Comparison of ENCODE assay signal across 15 cellular contexts in genomic region chr11:102552447-102553200, GRCh38. TPM values are rescaled to one million over a fixed set of nuclear protein-coding genes. Genes with fewer than 3 reads are reported as not detected.
DNase-seq lines count a peak whose midpoint lies in the region; ATAC-seq, FAIRE-seq and TF ChIP-seq lines count a peak whose summit lies in the region.
"Had no signal": no experiment of that assay in that cellular context is flagged by ENCODE, and none has a peak within 500 bp of the region (broad histone marks: within the 10 kb centered on the region; RNA-seq: fewer than 3 reads in every experiment).

No MANE protein-coding gene starts in this region.

- CTCF ChIA-PET in WTC11 (lab: Charles Lee), result no interaction called here

- FAIRE-seq in H54 (lab: Jason Lieb, UNC), result peak; percentile 57

- no peaks in the 10 kb centered on the region for H3K36me3 Mint-ChIP-seq in WTC11
- H3K36me3 Mint-ChIP-seq: naive thymus-derived CD8-positive, alpha-beta T cell had no signal

- no peak overlapping the region for H3K4me3 ChIP-seq in astrocyte of the cerebellum (ENCODE audit: low read depth, low read length)
- H3K4me3 ChIP-seq: ascending aorta, transverse colon had no signal

- H3K27ac Mint-ChIP-seq in WTC11, result no peak overlapping the region
- H3K27ac Mint-ChIP-seq: activated T-cell treated with anti-CD3 and anti-CD28 coated beads, Interleukin-2, amount 50 U/mL, for 24 hours; naive thymus-derived CD8-positive, alpha-beta T cell had no signal

- intact Hi-C loops in left colon (cut with DNase I, micrococcal nuclease), result no loop called here
- intact Hi-C loops in left cardiac atrium (cut with DNase I), result no loop called here

- H3K4me3 Mint-ChIP-seq in WTC11, result no peak overlapping the region
- H3K4me3 Mint-ChIP-seq: activated T-cell treated with anti-CD3 and anti-CD28 coated beads, Interleukin-2, amount 50 U/mL, for 24 hours; naive thymus-derived CD8-positive, alpha-beta T cell had no signal

- peaks cover 27% of the 10 kb centered on the region for H3K4me1 Mint-ChIP-seq in WTC11

- POLR2A ChIA-PET in WTC11 (lab: Charles Lee), result no interaction called here

- ATAC-seq in left colon (peak; percentile 84), HG02623 (IDR thresholded peaks at IDR 0.05; ENCODE audit: unreplicated experiment) (no peak), WTC11 (no peak), left cardiac atrium (no peak), HG03196 (IDR thresholded peaks at IDR 0.05; ENCODE audit: unreplicated experiment) (no peak)
- ATAC-seq: naive thymus-derived CD8-positive, alpha-beta T cell had no signal

- DNase-seq in A172 (ENCODE audit: low spot score) (peak; percentile 85), H54 (ENCODE audit: insufficient read length, low spot score) (no peak), astrocyte of the cerebellum (ENCODE audit: low read depth) (peak; percentile 87), left colon (peak in 1 of 2 donors; percentile 41), WTC11 (ENCODE audit: low spot score) (no peak), left cardiac atrium (no peak)
- DNase-seq: activated T-cell treated with anti-CD3 and anti-CD28 coated beads, Interleukin-2, amount 50 U/mL, for 24 hours; MV-4-11; naive thymus-derived CD8-positive, alpha-beta T cell; SHP77; transverse colon; WERI-Rb-1 had no signal

- peaks cover 11% of the 10 kb centered on the region for H3K27me3 Mint-ChIP-seq in WTC11 (ENCODE audit: low read depth)
- H3K27me3 Mint-ChIP-seq: activated T-cell treated with anti-CD3 and anti-CD28 coated beads, Interleukin-2, amount 50 U/mL, for 24 hours had no signal

- no peak for TF ChIP-seq POLR2A in H54 (IDR thresholded peaks at IDR 0.05; ENCODE audit: low read depth, low read length)

- TF ChIP-seq CTCF in astrocyte of the cerebellum (IDR thresholded peaks at IDR 0.05; ENCODE audit: low read depth, low read length, missing control alignments) (no peak), WTC11 (IDR thresholded peaks at IDR 0.05) (no peak)

- no peaks in the 10 kb centered on the region for H3K9me3 Mint-ChIP-seq in WTC11
- H3K9me3 Mint-ChIP-seq: activated T-cell treated with anti-CD3 and anti-CD28 coated beads, Interleukin-2, amount 50 U/mL, for 24 hours; naive thymus-derived CD8-positive, alpha-beta T cell had no signal

- in situ Hi-C loops in astrocyte of the cerebellum (cut with HindIII; ENCODE audit: low sequenced_read_pairs), result no loop called here

TF ChIP-seq in WTC11, 78 proteins besides CTCF, POLR2A, EP300 and RAD21:
- no peak for TF ChIP-seq CREB1 (CRISPR knock-in tag; IDR thresholded peaks at IDR 0.05)
- no peak for TF ChIP-seq PREB (CRISPR knock-in tag; IDR thresholded peaks at IDR 0.05; ENCODE audit: borderline replicate concordance)
- TF ChIP-seq ELF4 (CRISPR knock-in tag; IDR thresholded peaks at IDR 0.05; ENCODE audit: low read depth), result no peak
- no peak for TF ChIP-seq ZNF121 (CRISPR knock-in tag; IDR thresholded peaks at IDR 0.05)
- TF ChIP-seq TP53 (CRISPR knock-in tag; IDR thresholded peaks at IDR 0.05), result no peak
- TF ChIP-seq NFYB (CRISPR knock-in tag; conservative IDR thresholded peaks at IDR 0.05; ENCODE audit: low read depth), result no peak
- no peak for TF ChIP-seq E2F4 (CRISPR knock-in tag; IDR thresholded peaks at IDR 0.05; ENCODE audit: borderline replicate concordance, low read depth)
- TF ChIP-seq PRRX2 (CRISPR knock-in tag; IDR thresholded peaks at IDR 0.05), result no peak
- no peak for TF ChIP-seq MXD4 (CRISPR knock-in tag; IDR thresholded peaks at IDR 0.05; ENCODE audit: borderline replicate concordance)
- no peak for TF ChIP-seq ZNF532 (CRISPR knock-in tag; IDR thresholded peaks at IDR 0.05; ENCODE audit: borderline replicate concordance)
- TF ChIP-seq ZNF263 (CRISPR knock-in tag; IDR thresholded peaks at IDR 0.05; ENCODE audit: low read depth), result no peak
- no peak for TF ChIP-seq RORB (CRISPR knock-in tag; IDR thresholded peaks at IDR 0.05)
- TF ChIP-seq NR2C2 (CRISPR knock-in tag; IDR thresholded peaks at IDR 0.05), result no peak
- no peak for TF ChIP-seq SP1 (CRISPR knock-in tag; conservative IDR thresholded peaks at IDR 0.05)
- no peak for TF ChIP-seq ZBTB21 (CRISPR knock-in tag; IDR thresholded peaks at IDR 0.05; ENCODE audit: borderline replicate concordance)
TF ChIP-seq in WTC11: peak in this region for 0.

RNA-seq across cellular contexts. Expression of gene MMP7, which starts 22.1 kb away (rescaled TPM):
- total RNA-seq in A172 (2014; rRNA removed; shearing (Covaris generic)), result 0.28 TPM in 1 of 2 replicates, not detected in the other
- total RNA-seq in left colon, result not detected
- total RNA-seq in WTC11 (2021), result 0.23 to 0.50 TPM (median 0.48 TPM) in 3 replicates
- total RNA-seq in left cardiac atrium, result under 1 TPM in 1 of 2 donors, not detected in 1; 0.32 TPM
- total RNA-seq: ascending aorta; naive thymus-derived CD8-positive, alpha-beta T cell; transverse colon had no signal

Comparison
In these comparisons a context has a peak if more than half of its experiments do, and no peak if none do; other contexts are left out.
1. DNase-seq: peak in A172 (single experiment) and astrocyte of the cerebellum (single experiment); none in H54 (single experiment), WTC11 (single experiment) and left cardiac atrium (single experiment).